20 cellular contexts compared by ENCODE assay signal in the genomic region with DNA sequence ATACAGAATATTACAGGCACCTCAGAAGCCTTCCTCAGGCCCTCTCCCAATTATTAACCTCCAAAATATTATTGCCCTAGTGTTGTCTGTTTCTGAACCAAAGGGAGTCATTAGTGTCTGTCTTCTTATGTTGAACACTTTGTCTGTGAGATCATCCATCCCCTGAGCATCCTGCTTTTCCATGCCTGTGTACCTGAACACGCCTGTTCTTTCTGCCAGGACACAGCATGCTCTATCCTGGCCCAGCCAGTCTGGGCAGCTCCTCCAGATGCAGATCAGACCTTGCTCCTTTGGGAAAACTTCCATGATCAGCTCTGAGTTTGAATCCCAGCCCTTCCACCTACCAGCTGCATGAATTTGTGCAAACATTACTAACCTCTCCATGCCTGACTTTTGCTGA. TPM values are rescaled to one million over a fixed set of nuclear protein-coding genes. Genes with fewer than 3 reads are reported as not detected.
DNase-seq lines count a peak whose midpoint lies in the region; ATAC-seq and TF ChIP-seq lines count a peak whose summit lies in the region.
"Had no signal": no experiment of that assay in that cellular context is flagged by ENCODE, and none has a peak within 500 bp of the region (broad histone marks: within the 10 kb centered on the region; RNA-seq: fewer than 3 reads in every experiment).

No MANE protein-coding gene starts in this region.

- intact Hi-C loops in dendritic cell treated with granulocyte-macrophage colony-stimulating factor and Interleukin-4, amounts not matched to agents 40 ng/mL and 50 ng/mL, for 4 days (cut with micrococcal nuclease): no loop called here

- peak overlapping the region; percentile 5 for H3K4me3 Mint-ChIP-seq in T-helper 1 cell treated with Interleukin-12 subunit alpha and Interleukin-12 subunit beta and Interleukin-4 antibody, amounts not matched to agents 30 μg/mL and 1 μg/mL, for 36 hours
- peak overlapping the region; percentile 59 for H3K4me3 Mint-ChIP-seq in T-helper 17 cell
- no peak overlapping the region for H3K4me3 Mint-ChIP-seq in dendritic cell treated with granulocyte-macrophage colony-stimulating factor and Interleukin-4, amounts not matched to agents 40 ng/mL and 50 ng/mL, for 4 days
- H3K4me3 Mint-ChIP-seq in nephron progenitor cell: no peak overlapping the region
- H3K4me3 Mint-ChIP-seq: WTC11 had no signal

- ATAC-seq in T-helper 17 cell (no peak), GM21390 (IDR thresholded peaks at IDR 0.05; ENCODE audit: unreplicated experiment) (no peak)
- ATAC-seq: SK-N-SH treated with all-trans-retinoic acid at 6 μM for 48 hours, WTC11 had no signal

- H3K36me3 Mint-ChIP-seq in T-helper 1 cell treated with Interleukin-12 subunit alpha and Interleukin-12 subunit beta and Interleukin-4 antibody, amounts not matched to agents 30 μg/mL and 1 μg/mL, for 36 hours (ENCODE audit: low read depth): peaks cover 3% of the 10 kb centered on the region
- H3K36me3 Mint-ChIP-seq in T-helper 17 cell (ENCODE audit: low read depth): no peaks in the 10 kb centered on the region
- H3K36me3 Mint-ChIP-seq in dendritic cell treated with granulocyte-macrophage colony-stimulating factor and Interleukin-4, amounts not matched to agents 40 ng/mL and 50 ng/mL, for 4 days (ENCODE audit: low read depth): no peaks in the 10 kb centered on the region
- H3K36me3 Mint-ChIP-seq in nephron progenitor cell (ENCODE audit: low read depth): peaks cover 5% of the 10 kb centered on the region

- peaks cover 45% of the 10 kb centered on the region for H3K4me1 Mint-ChIP-seq in T-helper 1 cell treated with Interleukin-12 subunit alpha and Interleukin-12 subunit beta and Interleukin-4 antibody, amounts not matched to agents 30 μg/mL and 1 μg/mL, for 36 hours (ENCODE audit: low read depth)
- H3K4me1 Mint-ChIP-seq in T-helper 17 cell (peaks cover 44% of the 10 kb centered on the region), nephron progenitor cell (peaks cover 38% of the 10 kb centered on the region)
- H3K4me1 Mint-ChIP-seq in dendritic cell treated with granulocyte-macrophage colony-stimulating factor and Interleukin-4, amounts not matched to agents 40 ng/mL and 50 ng/mL, for 4 days (ENCODE audit: low read depth): peaks cover 53% of the 10 kb centered on the region

- no peak for TF ChIP-seq CTCF in nephron progenitor cell (IDR thresholded peaks at IDR 0.05)

- H3K9me3 ChIP-seq in T-helper 17 cell (ENCODE audit: control insufficient read depth, low read length, poor library complexity, severe bottlenecking): no peaks in the 10 kb centered on the region
- H3K9me3 ChIP-seq: esophagus muscularis mucosa, right atrium auricular region, thoracic aorta had no signal

- H3K9me3 Mint-ChIP-seq in T-helper 1 cell treated with Interleukin-12 subunit alpha and Interleukin-12 subunit beta and Interleukin-4 antibody, amounts not matched to agents 30 μg/mL and 1 μg/mL, for 36 hours: peaks cover 4% of the 10 kb centered on the region
- H3K9me3 Mint-ChIP-seq in dendritic cell treated with granulocyte-macrophage colony-stimulating factor and Interleukin-4, amounts not matched to agents 40 ng/mL and 50 ng/mL, for 4 days: peaks cover 9% of the 10 kb centered on the region
- peaks cover 5% of the 10 kb centered on the region for H3K9me3 Mint-ChIP-seq in nephron progenitor cell

- H3K27ac Mint-ChIP-seq in T-helper 1 cell treated with Interleukin-12 subunit alpha and Interleukin-12 subunit beta and Interleukin-4 antibody, amounts not matched to agents 30 μg/mL and 1 μg/mL, for 36 hours: peak overlapping the region; percentile 76
- H3K27ac Mint-ChIP-seq in T-helper 17 cell: peak overlapping the region; percentile 97
- peak overlapping the region; percentile 56 for H3K27ac Mint-ChIP-seq in dendritic cell treated with granulocyte-macrophage colony-stimulating factor and Interleukin-4, amounts not matched to agents 40 ng/mL and 50 ng/mL, for 4 days
- H3K27ac Mint-ChIP-seq in nephron progenitor cell: peak overlapping the region; percentile 7
- H3K27ac Mint-ChIP-seq: WTC11 had no signal

- DNase-seq in T-helper 1 cell (no peak), T-helper 17 cell (no peak), nephron progenitor cell (no peak), GM03348 (ENCODE audit: low spot score) (no peak), ureter (ENCODE audit: low spot score) (no peak)
- DNase-seq: activated T-cell treated with anti-CD3 and anti-CD28 coated beads, Interleukin-2, amount 50 U/mL, for 48 hours; GM23248; NCI-H2029 treated with DMSO at 0.1 percent for 48 hours; NCI-H526; PC-9; stimulated activated CD4-positive, alpha-beta T cell treated with anti-CD3 and anti-CD28 coated beads, Interleukin-1b, Interleukin-23, amount 100 ng/mL, for 48 hours had no signal

- H3K27me3 Mint-ChIP-seq in T-helper 1 cell treated with Interleukin-12 subunit alpha and Interleukin-12 subunit beta and Interleukin-4 antibody, amounts not matched to agents 30 μg/mL and 1 μg/mL, for 36 hours (ENCODE audit: low read depth): no peaks in the 10 kb centered on the region
- H3K27me3 Mint-ChIP-seq in T-helper 17 cell (no peaks in the 10 kb centered on the region), nephron progenitor cell (ENCODE audit: low read depth, poor library complexity) (peaks cover 8% of the 10 kb centered on the region)
- no peaks in the 10 kb centered on the region for H3K27me3 Mint-ChIP-seq in dendritic cell treated with granulocyte-macrophage colony-stimulating factor and Interleukin-4, amounts not matched to agents 40 ng/mL and 50 ng/mL, for 4 days

RNA-seq across cellular contexts. Expression of gene CDC42, which starts 11.0 kb away (rescaled TPM):
- 100 to 1,000 TPM; 371 to 385 TPM for total RNA-seq in T-helper 17 cell
- total RNA-seq in ureter: 326 TPM

RNA-seq across cellular contexts. Expression of gene CELA3A, which starts 40.0 kb away (rescaled TPM):
- not detected for total RNA-seq in T-helper 17 cell
- not detected for total RNA-seq in ureter
- total RNA-seq: astrocyte, esophagus muscularis mucosa, GM23248, PC-9, right atrium auricular region had no signal

Comparison
In these comparisons a context has a peak if more than half of its experiments do, and no peak if none do; other contexts are left out.
1. H3K27ac Mint-ChIP-seq: peak in every context shown above with its lines; median percentile 97 in T-helper 17 cell; 76 in T-helper 1 cell treated with Interleukin-12 subunit alpha and Interleukin-12 subunit beta and Interleukin-4 antibody, amounts not matched to agents 30 μg/mL and 1 μg/mL, for 36 hours; 56 in dendritic cell treated with granulocyte-macrophage colony-stimulating factor and Interleukin-4, amounts not matched to agents 40 ng/mL and 50 ng/mL, for 4 days; 7 in nephron progenitor cell.
2. H3K4me3 Mint-ChIP-seq: peak in T-helper 1 cell treated with Interleukin-12 subunit alpha and Interleukin-12 subunit beta and Interleukin-4 antibody, amounts not matched to agents 30 μg/mL and 1 μg/mL, for 36 hours (single experiment) and T-helper 17 cell (single experiment); none in dendritic cell treated with granulocyte-macrophage colony-stimulating factor and Interleukin-4, amounts not matched to agents 40 ng/mL and 50 ng/mL, for 4 days (single experiment) and nephron progenitor cell (single experiment).